25 cellular contexts compared by ENCODE assay signal in the genomic region with DNA sequence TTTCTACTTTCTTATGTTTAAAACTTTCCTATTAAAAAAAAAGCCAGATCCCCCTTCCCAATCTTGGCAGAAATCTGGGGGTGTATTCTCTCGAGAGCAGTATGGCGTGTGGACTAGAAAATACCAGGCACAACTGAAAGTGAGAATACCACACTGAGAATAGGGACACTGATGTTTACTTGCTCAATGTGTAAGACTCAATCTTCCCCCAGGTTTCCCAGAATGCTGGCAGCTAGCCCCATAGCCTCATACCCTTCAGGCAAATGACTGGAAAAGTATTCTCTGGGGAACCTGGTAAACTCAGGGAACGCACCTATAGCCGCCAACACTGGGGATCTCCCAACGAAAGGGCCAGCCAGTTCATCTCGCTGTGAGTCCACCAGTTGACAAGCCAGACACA. TPM values are rescaled to one million over a fixed set of nuclear protein-coding genes. Genes with fewer than 3 reads are reported as not detected.
DNase-seq lines count a peak whose midpoint lies in the region; ATAC-seq, FAIRE-seq and TF ChIP-seq lines count a peak whose summit lies in the region.
"Had no signal": no experiment of that assay in that cellular context is flagged by ENCODE, and none has a peak within 500 bp of the region (broad histone marks: within the 10 kb centered on the region; RNA-seq: fewer than 3 reads in every experiment).

No MANE protein-coding gene starts in this region.

- intact Hi-C loops in activated CD4-positive, alpha-beta memory T cell treated with anti-CD3 and anti-CD28 coated beads for 36 hours (cut with micrococcal nuclease), result no loop called here

- H3K9me3 Mint-ChIP-seq in activated CD4-positive, alpha-beta memory T cell treated with anti-CD3 and anti-CD28 coated beads for 36 hours, result no peaks in the 10 kb centered on the region
- no peaks in the 10 kb centered on the region for H3K9me3 Mint-ChIP-seq in activated CD4-positive, alpha-beta memory T cell treated with anti-CD3 and anti-CD28 coated beads, Interleukin-2, amount 10 ng/mL, durations not matched to agents 7 days and 5 days
- H3K9me3 Mint-ChIP-seq: CD4-positive, CD25-positive, alpha-beta regulatory T cell; H9 had no signal

- POLR2A ChIA-PET in activated CD4-positive, alpha-beta memory T cell treated with anti-CD3 and anti-CD28 coated beads for 36 hours (lab: Charles Lee), result interaction anchor here (3.2 kb wide), 1 partner anchor 16 kb away, joined by 13 read pairs; a partner anchor contains a TSS
- POLR2A ChIA-PET in activated CD4-positive, alpha-beta memory T cell treated with anti-CD3 and anti-CD28 coated beads, Interleukin-2, amount 10 ng/mL, durations not matched to agents 7 days and 5 days (lab: Charles Lee), result interaction anchor here (1.2 to 1.8 kb wide), 3 partner anchors 12 to 164 kb away, joined by 3 to 8 read pairs (median 4); a partner anchor contains a TSS

- H3K9ac ChIP-seq in mesenchymal stem cell (ENCODE audit: low read length), result no peak overlapping the region
- H3K9ac ChIP-seq: SK-N-SH had no signal

- H2AK5ac ChIP-seq in mesenchymal stem cell (ENCODE audit: low read length, severe bottlenecking), result no peak overlapping the region

- in situ Hi-C loops in GM13976 (cut with MboI; ENCODE audit: low sequenced_read_pairs, unreplicated experiment), result no loop called here

- peak overlapping the region; percentile 7 for H3K27ac Mint-ChIP-seq in activated CD4-positive, alpha-beta memory T cell treated with anti-CD3 and anti-CD28 coated beads for 36 hours
- H3K27ac Mint-ChIP-seq in activated CD4-positive, alpha-beta memory T cell treated with anti-CD3 and anti-CD28 coated beads, Interleukin-2, amount 10 ng/mL, durations not matched to agents 7 days and 5 days, result no peak overlapping the region

- ATAC-seq in esophagus mucosa, result no peak
- ATAC-seq: PC-3 had no signal

- DNase-seq in activated CD4-positive, alpha-beta memory T cell treated with anti-CD3 and anti-CD28 coated beads for 36 hours, result no peak
- no peak for DNase-seq in activated CD4-positive, alpha-beta memory T cell treated with anti-CD3 and anti-CD28 coated beads, Interleukin-2, amount 10 ng/mL, durations not matched to agents 7 days and 5 days
- DNase-seq in GM13976 (ENCODE audit: low spot score) (peak; percentile 36), amniotic epithelial cell (ENCODE audit: low read depth) (peak; percentile 2), mesenchymal stem cell (peak; percentile 8), GM19239 (ENCODE audit: insufficient read length, low spot score) (no peak)
- no peak for DNase-seq in central memory CD4-positive, alpha-beta T cell
- DNase-seq: BE2C; CD4-positive, CD25-positive, alpha-beta regulatory T cell; COR-L47; DMS 273 treated with DMSO at 0.1 percent for 48 hours; GDM1; H9; Kasumi-1; MM.1S; NCI-H1092 treated with DMSO at 0.1 percent for 48 hours; NCI-H146; NCI-H2081; NCI-H748 treated with DMSO at 0.1 percent for 48 hours; PC-3; RPMI8226; SHP77 treated with DMSO at 0.1 percent for 48 hours; SK-N-SH had no signal

- no peak overlapping the region for H2BK15ac ChIP-seq in mesenchymal stem cell (ENCODE audit: low read depth, poor library complexity, severe bottlenecking)

- H3K79me1 ChIP-seq in mesenchymal stem cell (replicated peaks; ENCODE audit: low read length, poor library complexity, severe bottlenecking), result peaks cover 31% of the 10 kb centered on the region

- H3K4me2 ChIP-seq in mesenchymal stem cell (ENCODE audit: low read length, poor library complexity, severe bottlenecking), result no peak overlapping the region
- H3K4me2 ChIP-seq: SK-N-SH had no signal

- H3K9me3 ChIP-seq in mesenchymal stem cell (ENCODE audit: control insufficient read depth, low read length), result no peaks in the 10 kb centered on the region
- H3K9me3 ChIP-seq: BE2C, SK-N-SH had no signal

- peaks cover 6 to 13% of the 10 kb centered on the region in 2 experiments for H3K36me3 ChIP-seq in mesenchymal stem cell (ENCODE audit: control insufficient read depth in 1 of 2, insufficient read depth in 2 of 2, low read depth in 1 of 2, low read length in 2 of 2)
- H3K36me3 ChIP-seq: BE2C had no signal

- no peak for FAIRE-seq in GM19239 (lab: Jason Lieb, UNC)
- FAIRE-seq: HTR-8/SVneo had no signal

- peaks cover 44% of the 10 kb centered on the region for H3K4me1 Mint-ChIP-seq in activated CD4-positive, alpha-beta memory T cell treated with anti-CD3 and anti-CD28 coated beads for 36 hours (ENCODE audit: low read depth)
- peaks cover 29% of the 10 kb centered on the region for H3K4me1 Mint-ChIP-seq in activated CD4-positive, alpha-beta memory T cell treated with anti-CD3 and anti-CD28 coated beads, Interleukin-2, amount 10 ng/mL, durations not matched to agents 7 days and 5 days

- WGBS in mesenchymal stem cell, result 99% methylated on average over 6 of the region's 6 CpGs

- H3K4ac ChIP-seq in mesenchymal stem cell (ENCODE audit: low read depth in 1 of 2, low read length in 2 of 2), result no peak overlapping the region

- no peak for TF ChIP-seq CTCF in GM13976 (IDR thresholded peaks at IDR 0.05; ENCODE audit: borderline replicate concordance, control extremely low read depth, extremely low read depth, insufficient read depth, missing control alignments)

- H3K23ac ChIP-seq in mesenchymal stem cell (ENCODE audit: low read length in 2 of 2), result no peak overlapping the region

- no peak overlapping the region for H4K8ac ChIP-seq in mesenchymal stem cell (ENCODE audit: low read length)

- no peak overlapping the region for H3K14ac ChIP-seq in mesenchymal stem cell (ENCODE audit: low read length in 2 of 2)

- H2BK5ac ChIP-seq in mesenchymal stem cell (ENCODE audit: low read depth, low read length, poor library complexity, severe bottlenecking), result no peak overlapping the region

- no peak overlapping the region for H3K4me3 Mint-ChIP-seq in activated CD4-positive, alpha-beta memory T cell treated with anti-CD3 and anti-CD28 coated beads for 36 hours
- H3K4me3 Mint-ChIP-seq in activated CD4-positive, alpha-beta memory T cell treated with anti-CD3 and anti-CD28 coated beads, Interleukin-2, amount 10 ng/mL, durations not matched to agents 7 days and 5 days, result no peak overlapping the region
- H3K4me3 Mint-ChIP-seq: CD4-positive, CD25-positive, alpha-beta regulatory T cell; H9 had no signal

- H2BK120ac ChIP-seq in mesenchymal stem cell (ENCODE audit: low read depth, low read length), result no peak overlapping the region

- H3K4me3 ChIP-seq in mesenchymal stem cell (ENCODE audit: insufficient read depth in 1 of 2, low read depth in 1 of 2, low read length in 2 of 2), result no peak overlapping the region

- no peaks in the 10 kb centered on the region for H3K27me3 Mint-ChIP-seq in activated CD4-positive, alpha-beta memory T cell treated with anti-CD3 and anti-CD28 coated beads for 36 hours
- no peaks in the 10 kb centered on the region for H3K27me3 Mint-ChIP-seq in activated CD4-positive, alpha-beta memory T cell treated with anti-CD3 and anti-CD28 coated beads, Interleukin-2, amount 10 ng/mL, durations not matched to agents 7 days and 5 days
- H3K27me3 Mint-ChIP-seq: CD4-positive, CD25-positive, alpha-beta regulatory T cell had no signal

- H4K91ac ChIP-seq in mesenchymal stem cell (ENCODE audit: low read length), result no peak overlapping the region

- no peaks in the 10 kb centered on the region for H3K27me3 ChIP-seq in mesenchymal stem cell (ENCODE audit: control insufficient read depth in 1 of 2, insufficient read depth in 1 of 2, low read length in 2 of 2)
- H3K27me3 ChIP-seq: BE2C had no signal

- H2AFZ ChIP-seq in mesenchymal stem cell (ENCODE audit: low read depth, low read length), result no peak overlapping the region

- H3K36me3 Mint-ChIP-seq in activated CD4-positive, alpha-beta memory T cell treated with anti-CD3 and anti-CD28 coated beads for 36 hours, result peaks cover 10% of the 10 kb centered on the region
- peaks cover 44% of the 10 kb centered on the region for H3K36me3 Mint-ChIP-seq in activated CD4-positive, alpha-beta memory T cell treated with anti-CD3 and anti-CD28 coated beads, Interleukin-2, amount 10 ng/mL, durations not matched to agents 7 days and 5 days (ENCODE audit: low read depth)

- no peak overlapping the region for H3K27ac ChIP-seq in mesenchymal stem cell (ENCODE audit: low read length, poor library complexity, severe bottlenecking)

- CTCF ChIA-PET in activated CD4-positive, alpha-beta memory T cell treated with anti-CD3 and anti-CD28 coated beads for 36 hours (lab: Charles Lee), result no interaction called here
- CTCF ChIA-PET in activated CD4-positive, alpha-beta memory T cell treated with anti-CD3 and anti-CD28 coated beads, Interleukin-2, amount 10 ng/mL, durations not matched to agents 7 days and 5 days (lab: Charles Lee), result interaction anchor here (0.6 kb wide), 1 partner anchor 31 kb away, joined by 4 read pairs; no protein-coding TSS in a partner anchor

- H3K4me1 ChIP-seq in mesenchymal stem cell (ENCODE audit: control insufficient read depth, insufficient read depth, low read depth, low read length), result no peaks in the 10 kb centered on the region
- H3K4me1 ChIP-seq: BE2C had no signal

- H3K18ac ChIP-seq in mesenchymal stem cell (ENCODE audit: low read depth in 1 of 2, low read length in 2 of 2), result no peak overlapping the region

- H2BK12ac ChIP-seq in mesenchymal stem cell (ENCODE audit: low read length in 2 of 2), result no peak overlapping the region

RNA-seq across cellular contexts. Expression of a gene that starts 15.3 kb away (rescaled TPM):
- 10 to 100 TPM; 31.5 to 33.4 TPM for total RNA-seq in activated CD4-positive, alpha-beta memory T cell treated with anti-CD3 and anti-CD28 coated beads for 36 hours
- total RNA-seq in activated CD4-positive, alpha-beta memory T cell treated with anti-CD3 and anti-CD28 coated beads, Interleukin-2, amount 10 ng/mL, durations not matched to agents 7 days and 5 days, result 10 to 100 TPM; 52.1 to 54.9 TPM
- polyA plus RNA-seq in mesenchymal stem cell (2013, experiment 1 of 2), result 10.0 TPM
- 9.8 TPM for polyA plus RNA-seq in mesenchymal stem cell (2013, experiment 2 of 2)
- total RNA-seq in esophagus mucosa, result 27.4 TPM

RNA-seq across cellular contexts. Expression of a gene that starts 15.4 kb away (rescaled TPM):
- total RNA-seq in activated CD4-positive, alpha-beta memory T cell treated with anti-CD3 and anti-CD28 coated beads for 36 hours, result 1 to 10 TPM; 6.5 to 7.1 TPM
- total RNA-seq in activated CD4-positive, alpha-beta memory T cell treated with anti-CD3 and anti-CD28 coated beads, Interleukin-2, amount 10 ng/mL, durations not matched to agents 7 days and 5 days, result 1 to 10 TPM; 7.9 to 8.6 TPM
- 12.4 TPM for polyA plus RNA-seq in mesenchymal stem cell (2013, experiment 1 of 2)
- 12.4 TPM for polyA plus RNA-seq in mesenchymal stem cell (2013, experiment 2 of 2)
- 14.0 TPM for total RNA-seq in esophagus mucosa

Comparison
In these comparisons a context has a peak if more than half of its experiments do, and no peak if none do; other contexts are left out.
1. DNase-seq: peak in GM13976 (single experiment), amniotic epithelial cell (single experiment) and mesenchymal stem cell (single experiment); none in activated CD4-positive, alpha-beta memory T cell treated with anti-CD3 and anti-CD28 coated beads for 36 hours (single experiment), activated CD4-positive, alpha-beta memory T cell treated with anti-CD3 and anti-CD28 coated beads, Interleukin-2, amount 10 ng/mL, durations not matched to agents 7 days and 5 days (single experiment), central memory CD4-positive, alpha-beta T cell (single experiment) and GM19239 (single experiment).